ENCODE assay signal across 15 cellular contexts in genomic region chr1:62057230-62057629, GRCh38.
DNase-seq lines count a peak whose midpoint lies in the region; ATAC-seq and TF ChIP-seq lines count a peak whose summit lies in the region.
"Had no signal": no experiment of that assay in that cellular context is flagged by ENCODE, and none has a peak within 500 bp of the region (broad histone marks: within the 10 kb centered on the region; RNA-seq: fewer than 3 reads in every experiment).

No MANE protein-coding gene starts in this region.

- no peak overlapping the region for H3K4me3 Mint-ChIP-seq in nephron progenitor cell
- H3K4me3 Mint-ChIP-seq: CD4-positive, CD25-positive, alpha-beta regulatory T cell had no signal

- H2BK15ac ChIP-seq in IMR-90 (ENCODE audit: low read depth, low read length), result no peak overlapping the region

- H2AK9ac ChIP-seq in IMR-90 (replicated peaks; ENCODE audit: low read depth, low read length, poor library complexity), result peak overlapping the region; percentile 28

- TF ChIP-seq RAD21 in IMR-90 (IDR thresholded peaks at IDR 0.05; ENCODE audit: low read length), result no peak

- intact Hi-C loops in IMR-90 (cut with micrococcal nuclease) (no loop called here), testis (cut with DNase I; ENCODE audit: low total_unique reads) (no loop called here)

- no peak overlapping the region for H2AFZ ChIP-seq in IMR-90 (replicated peaks; ENCODE audit: low read length, poor library complexity)

- H3K27ac Mint-ChIP-seq in nephron progenitor cell, result peak overlapping the region; percentile 21

- POLR2A ChIA-PET in IMR-90 (lab: Charles Lee; ENCODE audit: unreplicated experiment), result no interaction called here

- 85% methylated on average over 3 of the region's 4 CpGs; no CpG with 5 or more reads in 1 of the 2 experiments for WGBS in IMR-90 (ENCODE audit: extremely low coverage in 2 of 2, insufficient read length in 1 of 2), 2 experiments
- WGBS in testis, 2 donors, result 94 to 99% methylated on average over 4 of the region's 4 CpGs

- DNase-seq in G401 (ENCODE audit: low spot score), result peak; percentile 55
- no peak for DNase-seq in IMR-90
- peak; percentile 43 for DNase-seq in cerebellar cortex (ENCODE audit: low spot score)
- DNase-seq in nephron progenitor cell, result no peak
- no peak for DNase-seq in stimulated activated CD4-positive, alpha-beta T cell treated with anti-CD3 and anti-CD28 coated beads, Interleukin-4, amount 100 ng/mL, for 1 hour
- no peak for DNase-seq in testis
- DNase-seq in GM03348 (ENCODE audit: low spot score), result no peak
- DNase-seq: 8988T; CD4-positive, CD25-positive, alpha-beta regulatory T cell; DMS53; GOT3 had no signal

- H3K4me3 ChIP-seq in IMR-90 (ENCODE audit: insufficient read depth, low read depth, low read length), result no peak overlapping the region
- no peak overlapping the region for H3K4me3 ChIP-seq in testis
- H3K4me3 ChIP-seq: BLaER1 treated with 17β-estradiol and CSF1 and Interleukin-3, amounts not matched to agents 10 nM and 100 nM; GM12878 had no signal

- H3K27me3 Mint-ChIP-seq in nephron progenitor cell (ENCODE audit: low read depth, poor library complexity), result no peaks in the 10 kb centered on the region
- H3K27me3 Mint-ChIP-seq: CD4-positive, CD25-positive, alpha-beta regulatory T cell had no signal

- no peaks in the 10 kb centered on the region for H4K20me1 ChIP-seq in IMR-90 (ENCODE audit: insufficient read depth, low read length)
- H4K20me1 ChIP-seq: BLaER1 treated with 17β-estradiol and CSF1 and Interleukin-3, amounts not matched to agents 10 nM and 100 nM had no signal

- no peak overlapping the region for H4K8ac ChIP-seq in IMR-90 (ENCODE audit: low read depth in 2 of 2, low read length in 2 of 2)

- no peak overlapping the region for H2BK120ac ChIP-seq in IMR-90 (ENCODE audit: low read depth, low read length)

- no peak overlapping the region for H3K4me2 ChIP-seq in IMR-90 (ENCODE audit: low read depth, low read length)
- H3K4me2 ChIP-seq: BLaER1 treated with 17β-estradiol and CSF1 and Interleukin-3, amounts not matched to agents 10 nM and 100 nM had no signal

- no peak overlapping the region for H3K9ac ChIP-seq in IMR-90 (ENCODE audit: low read depth, low read length)
- H3K9ac ChIP-seq: BLaER1 treated with 17β-estradiol and CSF1 and Interleukin-3, amounts not matched to agents 10 nM and 100 nM had no signal

- H3K79me1 ChIP-seq in IMR-90 (ENCODE audit: low read depth in 1 of 2, low read length in 2 of 2), result no peaks in the 10 kb centered on the region

- CTCF ChIA-PET in IMR-90 (lab: Yijun Ruan, JAX), result no interaction called here

- TF ChIP-seq POLR2A in IMR-90 (IDR thresholded peaks at IDR 0.05; ENCODE audit: low read depth, low read length), result no peak
- no peak for TF ChIP-seq POLR2A in testis (IDR thresholded peaks at IDR 0.05)

- no peaks in the 10 kb centered on the region for H3K36me3 ChIP-seq in IMR-90 (ENCODE audit: control insufficient read depth, insufficient read depth, low read length)
- H3K36me3 ChIP-seq in testis (ENCODE audit: low read depth, missing control alignments), result no peaks in the 10 kb centered on the region
- H3K36me3 ChIP-seq: BLaER1 treated with 17β-estradiol and CSF1 and Interleukin-3, amounts not matched to agents 10 nM and 100 nM had no signal

- no peak overlapping the region for H4K91ac ChIP-seq in IMR-90 (ENCODE audit: insufficient read depth, low read depth, low read length)

- no peaks in the 10 kb centered on the region for H3K9me3 Mint-ChIP-seq in nephron progenitor cell

- no peak overlapping the region for H3K4ac ChIP-seq in IMR-90 (ENCODE audit: low read depth, low read length)

- no peak overlapping the region for H2AK5ac ChIP-seq in IMR-90 (ENCODE audit: low read depth, low read length)

- H3K23ac ChIP-seq in IMR-90 (ENCODE audit: low read depth, low read length), result no peak overlapping the region

- no peak overlapping the region for H4K5ac ChIP-seq in IMR-90 (ENCODE audit: low read depth, low read length)

- H3K9me3 ChIP-seq in IMR-90 (ENCODE audit: control insufficient read depth, insufficient read depth, low read length), result no peaks in the 10 kb centered on the region
- no peaks in the 10 kb centered on the region for H3K9me3 ChIP-seq in testis
- H3K9me3 ChIP-seq: BLaER1 treated with 17β-estradiol and CSF1 and Interleukin-3, amounts not matched to agents 10 nM and 100 nM had no signal

- no peaks in the 10 kb centered on the region for H3K36me3 Mint-ChIP-seq in nephron progenitor cell (ENCODE audit: low read depth)

- no peaks in the 10 kb centered on the region for H3K9me1 ChIP-seq in IMR-90 (ENCODE audit: insufficient read depth, low read length)

- dilution Hi-C loops in IMR-90 (cut with HindIII; ENCODE audit: low sequenced_read_pairs, unreplicated experiment), result no loop called here

- no TSS peak for BruUV-seq in IMR-90 (replicated peaks; lab: Mats Ljungman, UMichigan)

- no peak overlapping the region for H3K18ac ChIP-seq in IMR-90 (ENCODE audit: low read depth, low read length)

- in situ Hi-C loops in G401 (cut with HindIII; ENCODE audit: low sequenced_read_pairs) (no loop called here), IMR-90 (cut with MboI; ENCODE audit: low sequenced_read_pairs) (no loop called here)

- H2BK20ac ChIP-seq in IMR-90 (ENCODE audit: low read depth, low read length), result no peak overlapping the region

- TF ChIP-seq CTCF in IMR-90 (conservative IDR thresholded peaks at IDR 0.05; ENCODE audit: low read depth, low read length) (no peak), nephron progenitor cell (IDR thresholded peaks at IDR 0.05) (no peak), testis (IDR thresholded peaks at IDR 0.05) (no peak)

- no peak overlapping the region for H2BK5ac ChIP-seq in IMR-90 (ENCODE audit: low read depth, low read length, poor library complexity, severe bottlenecking)

- H3K14ac ChIP-seq in IMR-90 (replicated peaks; ENCODE audit: low read depth, low read length), result no peak overlapping the region

- H3K4me1 ChIP-seq in IMR-90 (ENCODE audit: control insufficient read depth, insufficient read depth, low read length) (no peaks in the 10 kb centered on the region), testis (no peaks in the 10 kb centered on the region)

- no peaks in the 10 kb centered on the region for H3K27me3 ChIP-seq in IMR-90 (ENCODE audit: control insufficient read depth, insufficient read depth, low read length)
- no peaks in the 10 kb centered on the region for H3K27me3 ChIP-seq in testis
- H3K27me3 ChIP-seq: BLaER1 treated with 17β-estradiol and CSF1 and Interleukin-3, amounts not matched to agents 10 nM and 100 nM had no signal

- H3K4me1 Mint-ChIP-seq in nephron progenitor cell, result peaks cover 10% of the 10 kb centered on the region

- H3K27ac ChIP-seq in IMR-90 (ENCODE audit: insufficient read depth, low read length), result no peak overlapping the region
- H3K27ac ChIP-seq in testis, result no peak overlapping the region
- H3K27ac ChIP-seq: BLaER1 treated with 17β-estradiol and CSF1 and Interleukin-3, amounts not matched to agents 10 nM and 100 nM; HL-60 had no signal

- ATAC-seq in IMR-90 (ENCODE audit: low read depth), result no peak
- ATAC-seq: GM12878, HCT116 had no signal

- no peak overlapping the region for H3K56ac ChIP-seq in IMR-90 (ENCODE audit: extremely low read depth, insufficient read depth, low read length)

TF ChIP-seq in IMR-90, 13 proteins besides CTCF, POLR2A, EP300 and RAD21:
- TF ChIP-seq USF2 (IDR thresholded peaks at IDR 0.05; ENCODE audit: low read depth, low read length) (no peak), RCOR1 (IDR thresholded peaks at IDR 0.05; ENCODE audit: insufficient replicate concordance, low read length) (no peak), NFE2L2 (IDR thresholded peaks at IDR 0.05; ENCODE audit: low read depth, low read length) (no peak), ELK1 (IDR thresholded peaks at IDR 0.05; ENCODE audit: borderline replicate concordance, low read depth, low read length) (no peak), MAZ (IDR thresholded peaks at IDR 0.05; ENCODE audit: borderline replicate concordance, low read depth, low read length) (no peak), CEBPB (IDR thresholded peaks at IDR 0.05; ENCODE audit: low read depth, low read length) (no peak), MAFK (IDR thresholded peaks at IDR 0.05; ENCODE audit: low read depth, low read length) (no peak), RFX5 (IDR thresholded peaks at IDR 0.05; ENCODE audit: low read depth, low read length) (no peak), CHD1 (IDR thresholded peaks at IDR 0.05; ENCODE audit: low read depth, low read length) (no peak), BHLHE40 (IDR thresholded peaks at IDR 0.05; ENCODE audit: low read depth, low read length) (no peak), MXI1 (IDR thresholded peaks at IDR 0.05; ENCODE audit: borderline replicate concordance, low read depth, low read length) (no peak), FOS (IDR thresholded peaks at IDR 0.05; ENCODE audit: low read depth, low read length) (no peak), SMC3 (IDR thresholded peaks at IDR 0.05; ENCODE audit: low read depth, low read length) (no peak)

Comparison
In these comparisons a context has a peak if more than half of its experiments do, and no peak if none do; other contexts are left out.
1. DNase-seq: peak in G401 (single experiment) and cerebellar cortex (single experiment); none in IMR-90 (single experiment), nephron progenitor cell (single experiment), stimulated activated CD4-positive, alpha-beta T cell treated with anti-CD3 and anti-CD28 coated beads, Interleukin-4, amount 100 ng/mL, for 1 hour (single experiment), testis (single experiment) and GM03348 (single experiment).